ENCODE assay signal across 21 cellular contexts in the genomic region with DNA sequence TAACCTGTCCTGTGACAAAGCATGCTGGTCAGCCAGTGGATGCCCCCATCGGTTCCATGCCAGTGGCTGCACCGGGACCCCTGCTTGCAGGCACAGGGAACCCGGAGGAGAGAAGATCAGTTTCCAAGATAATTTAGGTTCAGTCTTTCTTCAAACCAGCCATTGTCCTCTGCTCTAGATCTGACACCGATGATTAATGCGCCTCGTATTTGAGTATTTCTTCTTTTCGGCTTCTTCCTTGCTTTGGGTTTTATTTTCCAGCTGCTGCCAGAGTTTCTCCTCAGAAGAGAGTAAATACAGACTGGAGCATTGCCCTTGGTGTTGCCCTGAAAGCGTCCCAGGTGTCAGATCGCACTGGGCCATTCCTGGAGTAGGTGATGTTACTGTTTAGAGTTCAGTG. TPM values are rescaled to one million over a fixed set of nuclear protein-coding genes. Genes with fewer than 3 reads are reported as not detected.
DNase-seq lines count a peak whose midpoint lies in the region; ATAC-seq, FAIRE-seq and TF ChIP-seq lines count a peak whose summit lies in the region.
"Had no signal": no experiment of that assay in that cellular context is flagged by ENCODE, and none has a peak within 500 bp of the region (broad histone marks: within the 10 kb centered on the region; RNA-seq: fewer than 3 reads in every experiment).

No MANE protein-coding gene starts in this region.

- WGBS in ovary, 3 donors = 84 to 90% (median 87%) methylated on average over 9 of the region's 9 CpGs

- H3K9ac ChIP-seq in BLaER1 = peak overlapping the region; percentile 10; the same call in 1 of the 2 replicates
- H3K9ac ChIP-seq in Karpas-422 (ENCODE audit: low read length) = no peak overlapping the region
- no peak overlapping the region for H3K9ac ChIP-seq in astrocyte (ENCODE audit: low read length)

- peaks cover 19% of the 10 kb centered on the region for H3K36me3 ChIP-seq in BLaER1
- H3K36me3 ChIP-seq in Karpas-422 (ENCODE audit: insufficient read depth, low read length) = no peaks in the 10 kb centered on the region
- no peaks in the 10 kb centered on the region for H3K36me3 ChIP-seq in astrocyte (ENCODE audit: insufficient read depth, low read length)
- no peaks in the 10 kb centered on the region for H3K36me3 ChIP-seq in ovary

- H3K9me2 ChIP-seq in Karpas-422 (replicated peaks; ENCODE audit: insufficient read depth, low read length) = no peaks in the 10 kb centered on the region

- no peak overlapping the region for H3K27ac ChIP-seq in BLaER1
- no peak overlapping the region for H3K27ac ChIP-seq in Karpas-422 (ENCODE audit: low read length)
- H3K27ac ChIP-seq in astrocyte (ENCODE audit: low read depth, low read length) = no peak overlapping the region
- no peak overlapping the region for H3K27ac ChIP-seq in ovary
- H3K27ac ChIP-seq: 22Rv1, A549, C4-2B had no signal

- no peak for DNase-seq in Karpas-422
- DNase-seq in astrocyte (ENCODE audit: low read depth) = no peak
- DNase-seq in left kidney (ENCODE audit: low read depth, low spot score) = peak; percentile 23
- no peak for DNase-seq in ovary
- DNase-seq in left colon = no peak
- DNase-seq in GM19238 (ENCODE audit: insufficient read length, low spot score) = no peak
- DNase-seq: AML-193; Caco-2; Calu3; CD4-positive, alpha-beta T cell; CD8-positive, alpha-beta T cell; DMS79 treated with DMSO at 0.1 percent for 48 hours; GF-D8 had no signal

- no peak for ATAC-seq in left colon
- ATAC-seq: A549; CD8-positive, alpha-beta T cell had no signal

- H2AFZ ChIP-seq in Karpas-422 (ENCODE audit: low read length) (no peak overlapping the region), astrocyte (ENCODE audit: low read depth, low read length) (no peak overlapping the region)

- H3K4me3 Mint-ChIP-seq in astrocyte (ENCODE audit: unreplicated experiment) = no peak overlapping the region
- H3K4me3 Mint-ChIP-seq: B cell; CD4-positive, alpha-beta T cell; CD8-positive, alpha-beta T cell had no signal

- FAIRE-seq in astrocyte (lab: Jason Lieb, UNC) = peak; percentile 32
- FAIRE-seq: A549, D721Med, G401.6, GM12891 had no signal

- no peaks in the 10 kb centered on the region for H3K9me3 ChIP-seq in BLaER1
- H3K9me3 ChIP-seq in Karpas-422 (ENCODE audit: low read length) = no peaks in the 10 kb centered on the region
- H3K9me3 ChIP-seq in astrocyte (ENCODE audit: insufficient read depth, low read depth, low read length) = no peaks in the 10 kb centered on the region
- no peaks in the 10 kb centered on the region for H3K9me3 ChIP-seq in ovary
- H3K9me3 ChIP-seq: A549, Caco-2 had no signal

- no peaks in the 10 kb centered on the region for H3K36me3 Mint-ChIP-seq in astrocyte (ENCODE audit: low read depth, unreplicated experiment)
- H3K36me3 Mint-ChIP-seq: CD8-positive, alpha-beta T cell had no signal

- H3K4me1 Mint-ChIP-seq in astrocyte (ENCODE audit: low read depth, unreplicated experiment) = no peaks in the 10 kb centered on the region

- no peak for TF ChIP-seq CTCF in astrocyte (IDR thresholded peaks at IDR 0.05; ENCODE audit: insufficient read depth, low read depth, low read length)
- no peak for TF ChIP-seq CTCF in ovary (IDR thresholded peaks at IDR 0.05)

- peaks cover 76% of the 10 kb centered on the region for H3K4me1 ChIP-seq in BLaER1
- peaks cover 17% of the 10 kb centered on the region for H3K4me1 ChIP-seq in Karpas-422 (ENCODE audit: low read length)
- H3K4me1 ChIP-seq in astrocyte (ENCODE audit: insufficient read depth, low read length) = no peaks in the 10 kb centered on the region
- H3K4me1 ChIP-seq in ovary (ENCODE audit: insufficient read depth) = no peaks in the 10 kb centered on the region
- H3K4me1 ChIP-seq: A549, Caco-2 had no signal

- H3K79me2 ChIP-seq in Karpas-422 (ENCODE audit: low read length) (no peaks in the 10 kb centered on the region), astrocyte (ENCODE audit: insufficient read depth, low read length) (no peaks in the 10 kb centered on the region)

- H4K20me1 ChIP-seq in BLaER1 = peaks cover 99% of the 10 kb centered on the region
- no peaks in the 10 kb centered on the region; the same call in 1 of the 2 replicates for H4K20me1 ChIP-seq in Karpas-422 (ENCODE audit: insufficient read depth, low read depth, low read length)
- H4K20me1 ChIP-seq in astrocyte (ENCODE audit: insufficient read depth, low read length) = no peaks in the 10 kb centered on the region

- H3K9me3 Mint-ChIP-seq in astrocyte (ENCODE audit: unreplicated experiment) = no peaks in the 10 kb centered on the region
- H3K9me3 Mint-ChIP-seq: CD4-positive, alpha-beta T cell; CD8-positive, alpha-beta T cell had no signal

- no peaks in the 10 kb centered on the region for H3K27me3 ChIP-seq in BLaER1
- H3K27me3 ChIP-seq in Karpas-422 (ENCODE audit: low read length) = no peaks in the 10 kb centered on the region
- H3K27me3 ChIP-seq in astrocyte (ENCODE audit: insufficient read depth, low read length) = no peaks in the 10 kb centered on the region
- H3K27me3 ChIP-seq in ovary = no peaks in the 10 kb centered on the region

- H3K27ac Mint-ChIP-seq in astrocyte (ENCODE audit: unreplicated experiment) = no peak overlapping the region
- H3K27ac Mint-ChIP-seq: B cell; CD4-positive, alpha-beta T cell; CD8-positive, alpha-beta T cell had no signal

- no peak for TF ChIP-seq EP300 in ovary (IDR thresholded peaks at IDR 0.05)

- H3K4me2 ChIP-seq in BLaER1 (peak overlapping the region; percentile 34), Karpas-422 (ENCODE audit: low read depth, low read length, poor library complexity, severe bottlenecking) (peak overlapping the region; percentile 3), astrocyte (ENCODE audit: low read length) (no peak overlapping the region)
- H3K4me2 ChIP-seq: A549 had no signal

- no peak for TF ChIP-seq POLR2A in ovary (IDR thresholded peaks at IDR 0.05)

- intact Hi-C loops in ovary (cut with DNase I) (no loop called here), left colon (cut with DNase I, micrococcal nuclease) (no loop called here)

- H3K27me3 Mint-ChIP-seq in astrocyte (ENCODE audit: low read depth, unreplicated experiment) = peaks cover 23% of the 10 kb centered on the region
- H3K27me3 Mint-ChIP-seq: B cell; CD4-positive, alpha-beta T cell had no signal

- H3K4me3 ChIP-seq in BLaER1 (no peak overlapping the region), Karpas-422 (ENCODE audit: low read length) (no peak overlapping the region), astrocyte (ENCODE audit: insufficient read depth, low read depth, low read length) (no peak overlapping the region), ovary (no peak overlapping the region)
- H3K4me3 ChIP-seq: A549 had no signal

RNA-seq across cellular contexts. Expression of a gene that starts 19.2 kb away (rescaled TPM):
- 43.7 and 49.9 TPM in 2 replicates for total RNA-seq in Karpas-422 (2014; rRNA removed; shearing (Covaris generic); ENCODE audit: low replicate concordance)
- total RNA-seq in astrocyte (9.0 TPM in 2 replicates), ovary (10 to 100 TPM; 25.0 to 57.2 (median 43.2) TPM), left colon (10 to 100 TPM; 19.0 to 24.4 TPM)
- 10 to 100 TPM; 17.7 to 22.0 TPM for polyA plus RNA-seq in ovary
